In genomic region chr11:26841818-26842457, GRCh38 we compare ENCODE assay signal across 17 cellular contexts.
DNase-seq lines count a peak whose midpoint lies in the region; ATAC-seq and TF ChIP-seq lines count a peak whose summit lies in the region.
"Had no signal": no experiment of that assay in that cellular context is flagged by ENCODE, and none has a peak within 500 bp of the region (broad histone marks: within the 10 kb centered on the region; RNA-seq: fewer than 3 reads in every experiment).

No MANE protein-coding gene starts in this region.

- no peaks in the 10 kb centered on the region for H3K9me3 Mint-ChIP-seq in glutamatergic neuron (ENCODE audit: unreplicated experiment)
- peaks cover 12 to 15% of the 10 kb centered on the region in 2 donors for H3K9me3 Mint-ChIP-seq in natural killer cell

- peak overlapping the region; percentile 61 to 77 (median 71) for H3K27ac ChIP-seq in sigmoid colon
- H3K27ac ChIP-seq: SJSA1 had no signal

- no peak overlapping the region for H3K27ac Mint-ChIP-seq in glutamatergic neuron (ENCODE audit: unreplicated experiment)
- H3K27ac Mint-ChIP-seq in natural killer cell: no peak overlapping the region

- H3K36me3 ChIP-seq in BJ (ENCODE audit: control insufficient read depth, insufficient read depth, low read length): no peaks in the 10 kb centered on the region
- H3K36me3 ChIP-seq in sigmoid colon: no peaks in the 10 kb centered on the region
- H3K36me3 ChIP-seq: BE2C, SJSA1, upper lobe of left lung had no signal

- POLR2A ChIA-PET in BJ (lab: Charles Lee): interaction anchor here (0.6 kb wide), 1 partner anchor 26 kb away, joined by 3 read pairs; no protein-coding TSS in a partner anchor

- no peak for TF ChIP-seq POLR2A in sigmoid colon (IDR thresholded peaks at IDR 0.05)

- no peak for TF ChIP-seq EP300 in sigmoid colon (IDR thresholded peaks at IDR 0.05)

- CTCF ChIA-PET in BJ (lab: Yijun Ruan, JAX): no interaction called here

- H3K36me3 Mint-ChIP-seq in glutamatergic neuron (ENCODE audit: unreplicated experiment) (no peaks in the 10 kb centered on the region), natural killer cell (no peaks in the 10 kb centered on the region)

- H3K27me3 ChIP-seq in BJ (ENCODE audit: control insufficient read depth, insufficient read depth, low read length): no peaks in the 10 kb centered on the region
- H3K27me3 ChIP-seq in sigmoid colon: no peaks in the 10 kb centered on the region
- H3K27me3 ChIP-seq: BE2C, SJSA1, upper lobe of left lung had no signal

- DNase-seq in BJ (ENCODE audit: low read depth) (peak; percentile 63), amniotic epithelial cell (ENCODE audit: low read depth) (peak; percentile 86), fibroblast of villous mesenchyme (ENCODE audit: low read depth) (peak; percentile 57), sigmoid colon (no peak), glutamatergic neuron (no peak), NOMO-1 treated with dmso at 0.1 percent for 144 hours (lab: John Stamatoyannopoulos, UW; ENCODE audit: unreplicated experiment) (no peak), natural killer cell (no peak)
- DNase-seq: activated CD4-positive, alpha-beta T cell treated with anti-CD3 and anti-CD28 coated beads for 1 hour; BE2C; GDM1; NCI-H1105; NCI-H526; retina; upper lobe of left lung had no signal

- H3K4me3 Mint-ChIP-seq in glutamatergic neuron (ENCODE audit: unreplicated experiment): no peak overlapping the region
- H3K4me3 Mint-ChIP-seq in natural killer cell: no peak overlapping the region

- H3K9me3 ChIP-seq in sigmoid colon: no peaks in the 10 kb centered on the region
- H3K9me3 ChIP-seq: BE2C, SJSA1, upper lobe of left lung had no signal

- ATAC-seq in GM21576 (IDR thresholded peaks at IDR 0.05; ENCODE audit: unreplicated experiment) (no peak), natural killer cell (no peak)

- intact Hi-C loops in sigmoid colon (cut with DNase I): loop anchor here (10.0 kb wide), 1 partner anchor 153 kb away; the partner anchor contains the start of gene FIBIN
- intact Hi-C loops in natural killer cell (cut with micrococcal nuclease): no loop called here

- 66 to 72% methylated on average over 2 of the region's 2 CpGs for WGBS in sigmoid colon, 2 donors

- H3K27me3 Mint-ChIP-seq in glutamatergic neuron (ENCODE audit: unreplicated experiment): peaks cover 3% of the 10 kb centered on the region
- H3K27me3 Mint-ChIP-seq in natural killer cell (ENCODE audit: low read depth in 2 of 2): no peaks in the 10 kb centered on the region

- no peak for TF ChIP-seq CTCF in BJ (IDR thresholded peaks at IDR 0.05; ENCODE audit: insufficient read depth, low read depth, low read length)
- TF ChIP-seq CTCF in fibroblast of villous mesenchyme (IDR thresholded peaks at IDR 0.05; ENCODE audit: insufficient read depth, low read depth, low read length): no peak
- TF ChIP-seq CTCF in sigmoid colon (IDR thresholded peaks at IDR 0.05): no peak
- no peak for TF ChIP-seq CTCF in glutamatergic neuron (IDR thresholded peaks at IDR 0.05; ENCODE audit: partially characterized antibody, unreplicated experiment)
- TF ChIP-seq CTCF in natural killer cell (IDR thresholded peaks at IDR 0.05): no peak

- no peak overlapping the region for H3K4me3 ChIP-seq in BJ (ENCODE audit: low read depth, low read length)
- no peak overlapping the region for H3K4me3 ChIP-seq in fibroblast of villous mesenchyme (ENCODE audit: low read depth, low read length)
- H3K4me3 ChIP-seq in sigmoid colon: no peak overlapping the region
- H3K4me3 ChIP-seq: lung, SJSA1, upper lobe of left lung had no signal

- H3K4me1 Mint-ChIP-seq in glutamatergic neuron (ENCODE audit: low read depth, unreplicated experiment): no peaks in the 10 kb centered on the region
- no peaks in the 10 kb centered on the region for H3K4me1 Mint-ChIP-seq in natural killer cell

- H3K4me1 ChIP-seq in sigmoid colon: peaks cover 0 to 53% (median 30%) of the 10 kb centered on the region in 4 donors
- H3K4me1 ChIP-seq: BE2C, SJSA1 had no signal

Comparison
In these comparisons a context has a peak if more than half of its experiments do, and no peak if none do; other contexts are left out.
1. DNase-seq: peak in BJ (single experiment), amniotic epithelial cell (single experiment) and fibroblast of villous mesenchyme (single experiment); none in sigmoid colon (single experiment), glutamatergic neuron (single experiment), NOMO-1 treated with dmso at 0.1 percent for 144 hours (single experiment) and natural killer cell (single experiment).